In genomic region chr20:21125849-21126840, GRCh38 we compare ENCODE assay signal across 8 cellular contexts.
DNase-seq lines count a peak whose midpoint lies in the region; ATAC-seq and TF ChIP-seq lines count a peak whose summit lies in the region.

A gene with protein sequence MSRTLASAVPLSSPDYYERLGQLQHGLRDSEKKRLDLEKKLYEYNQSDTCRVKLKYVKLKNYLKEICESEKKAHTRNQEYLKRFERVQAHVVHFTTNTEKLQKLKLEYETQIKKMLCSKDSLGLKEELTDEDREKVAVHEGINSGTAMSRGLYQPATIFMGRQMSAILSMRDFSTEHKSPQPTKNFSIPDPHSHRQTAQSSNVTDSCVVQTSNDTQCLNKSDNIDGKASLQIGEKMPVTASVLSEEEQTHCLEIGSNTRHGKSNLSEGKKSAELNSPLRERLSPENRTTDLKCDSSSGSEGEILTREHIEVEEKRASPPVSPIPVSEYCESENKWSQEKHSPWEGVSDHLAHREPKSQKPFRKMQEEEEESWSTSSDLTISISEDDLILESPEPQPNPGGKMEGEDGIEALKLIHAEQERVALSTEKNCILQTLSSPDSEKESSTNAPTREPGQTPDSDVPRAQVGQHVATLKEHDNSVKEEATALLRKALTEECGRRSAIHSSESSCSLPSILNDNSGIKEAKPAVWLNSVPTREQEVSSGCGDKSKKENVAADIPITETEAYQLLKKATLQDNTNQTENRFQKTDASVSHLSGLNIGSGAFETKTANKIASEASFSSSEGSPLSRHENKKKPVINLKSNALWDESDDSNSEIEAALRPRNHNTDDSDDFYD (plus strand): TSS chr20:21126082. CDS start chr20:21126116, 34 bp downstream.

- peak; percentile 97 for ATAC-seq in GM21526 (IDR thresholded peaks at IDR 0.05; ENCODE audit: low FRiP score, unreplicated experiment)

- H3K27ac ChIP-seq in OCI-LY3 (ENCODE audit: low read length) (no peak within 1 kb of the TSS; the same call in 1 of the 2 replicates), mucosa of rectum (ENCODE audit: low read depth in 2 of 2, low read length in 2 of 2) (peak within 1 kb of the TSS; percentile 74 to 80)

- H3K36me3 ChIP-seq in OCI-LY3 (replicated peaks; ENCODE audit: low read depth, low read length), result no peaks in the 10 kb centered on the region
- H3K36me3 ChIP-seq in mucosa of rectum (ENCODE audit: control insufficient read depth in 2 of 2, insufficient read depth in 2 of 2, low read length in 2 of 2), result no peaks in the 10 kb centered on the region

- H3K4me1 ChIP-seq in OCI-LY3 (ENCODE audit: low read length), result peaks cover 12% of the 10 kb centered on the region
- H3K4me1 ChIP-seq in mucosa of rectum (ENCODE audit: control insufficient read depth in 2 of 2, insufficient read depth in 2 of 2, low read length in 2 of 2), result peaks cover 4 to 5% of the 10 kb centered on the region in 2 donors

- H3K4me3 ChIP-seq in OCI-LY3 (ENCODE audit: low read length), result peak within 1 kb of the TSS; percentile 90
- peak within 1 kb of the TSS; percentile 69 for H3K4me3 ChIP-seq in epithelial cell of esophagus (ENCODE audit: low read length)
- peak within 1 kb of the TSS; percentile 84 to 93 for H3K4me3 ChIP-seq in mucosa of rectum (ENCODE audit: low read length in 2 of 2)

- H3K27me3 ChIP-seq in OCI-LY3 (ENCODE audit: low read depth, low read length) (no peaks in the 10 kb centered on the region), mucosa of rectum (ENCODE audit: control insufficient read depth in 2 of 2, insufficient read depth in 2 of 2, low read length in 2 of 2) (no peaks in the 10 kb centered on the region)

- H3K9me3 ChIP-seq in OCI-LY3 (ENCODE audit: insufficient read depth, low read length), result no peaks in the 10 kb centered on the region
- H3K9me3 ChIP-seq in mucosa of rectum (ENCODE audit: control insufficient read depth in 2 of 2, low read length in 2 of 2), result no peaks in the 10 kb centered on the region

- peak within 1 kb of the TSS; percentile 83 for H3K9ac ChIP-seq in OCI-LY3 (ENCODE audit: low read length)
- H3K9ac ChIP-seq in mucosa of rectum (ENCODE audit: low read depth in 1 of 2, low read length in 2 of 2), result peak within 1 kb of the TSS; percentile 68 to 79

- H2AFZ ChIP-seq in OCI-LY3 (ENCODE audit: low read depth, low read length), result peak within 1 kb of the TSS; percentile 99

- peak within 1 kb of the TSS; percentile 98 for H3K4me2 ChIP-seq in OCI-LY3 (ENCODE audit: low read length)

- DNase-seq in DMS114 treated with DMSO at 0.1 percent for 48 hours (lab: John Stamatoyannopoulos, UW; ENCODE audit: unreplicated experiment), result peak; percentile 77
- DNase-seq in HuH-7.5 (ENCODE audit: low spot score), result peak; percentile 90
- peak; percentile 97 for DNase-seq in activated T-cell treated with anti-CD3 and anti-CD28 coated beads for 24 hours (ENCODE audit: low read depth)
- peak; percentile 98 for DNase-seq in epithelial cell of esophagus (ENCODE audit: low read depth)
- peak; percentile 99 for DNase-seq in stimulated activated CD8-positive, alpha-beta memory T cell treated with anti-CD3 and anti-CD28 coated beads, Interleukin-4, amount 100 ng/mL, for 48 hours

- no peaks in the 10 kb centered on the region for H4K20me1 ChIP-seq in OCI-LY3 (ENCODE audit: insufficient read depth, low read length)

- peak; percentile 31 for TF ChIP-seq CTCF in OCI-LY3 (IDR thresholded peaks at IDR 0.05; ENCODE audit: low read depth, low read length)
- peak; percentile 18 for TF ChIP-seq CTCF in epithelial cell of esophagus (IDR thresholded peaks at IDR 0.05; ENCODE audit: insufficient read depth, low read depth, low read length, missing control alignments)

- no peaks in the 10 kb centered on the region for H3K79me2 ChIP-seq in OCI-LY3 (ENCODE audit: low read length)
